1 cellular context compared by ENCODE assay signal in genomic region chr11:64916848-64917662, GRCh38.
TF ChIP-seq lines count a peak whose summit lies in the region.

Gene ATG2A, minus strand, starts transcription at chr11:64917209. Its CDS starts 74 bp downstream, at chr11:64917135.

TF ChIP-seq in HepG2, 621 proteins besides CTCF, POLR2A, EP300 and RAD21 (continued from another document and continues in another):
- no peak for TF ChIP-seq KIAA2018 (CRISPR knock-in tag; IDR thresholded peaks at IDR 0.05; ENCODE audit: borderline replicate concordance)
- TF ChIP-seq TARDBP (CRISPR knock-in tag; IDR thresholded peaks at IDR 0.05) = 0 out of 2 replicates have a peak, but pooled peaks have one; percentile 43
- no peak for TF ChIP-seq PTBP1 (IDR thresholded peaks at IDR 0.05; ENCODE audit: low read depth, low read length, poor library complexity, severe bottlenecking)
- peak; percentile 34 for TF ChIP-seq FOXO1 (CRISPR knock-in tag; IDR thresholded peaks at IDR 0.05)
- TF ChIP-seq ZNF616 (CRISPR knock-in tag; IDR thresholded peaks at IDR 0.05; ENCODE audit: low read depth) = 0 out of 2 replicates have a peak, but pooled peaks have one; percentile 49
- TF ChIP-seq CHD2 (IDR thresholded peaks at IDR 0.05; ENCODE audit: low read depth, low read length) = 0 out of 2 replicates have a peak, but pooled peaks have one; percentile 28
- no peak for TF ChIP-seq ATF6 (CRISPR knock-in tag; conservative IDR thresholded peaks at IDR 0.05)
- no peak for TF ChIP-seq NBN (conservative IDR thresholded peaks at IDR 0.05)
- TF ChIP-seq ZNF766 (CRISPR knock-in tag; IDR thresholded peaks at IDR 0.05; ENCODE audit: borderline replicate concordance) = no peak
- peak; percentile 56; the same call in 1 of the 2 replicates for TF ChIP-seq ZNF652 (CRISPR knock-in tag; IDR thresholded peaks at IDR 0.05; ENCODE audit: borderline replicate concordance, low read depth)
- peak; percentile 100 for TF ChIP-seq UBTF (CRISPR knock-in tag; IDR thresholded peaks at IDR 0.05)
- TF ChIP-seq BCLAF1 (IDR thresholded peaks at IDR 0.05) = no peak
- TF ChIP-seq ZNF552 (CRISPR knock-in tag; IDR thresholded peaks at IDR 0.05; ENCODE audit: borderline replicate concordance) = peak; percentile 53; the same call in 1 of the 2 replicates
- no peak for TF ChIP-seq ZNF3 (CRISPR knock-in tag; IDR thresholded peaks at IDR 0.05)
- TF ChIP-seq GRHL1 (CRISPR knock-in tag; conservative IDR thresholded peaks at IDR 0.05) = no peak
- TF ChIP-seq HIC2 (CRISPR knock-in tag; IDR thresholded peaks at IDR 0.05; ENCODE audit: low read depth) = no peak
- peak; percentile 69 for TF ChIP-seq ATF7-NPFF (CRISPR knock-in tag; IDR thresholded peaks at IDR 0.05; ENCODE audit: low read depth)
- no peak for TF ChIP-seq PCBP2 (optimal IDR thresholded peaks at IDR 0.05; ENCODE audit: low read depth, low read length, poor library complexity, severe bottlenecking)
